8 cellular contexts compared by ENCODE assay signal in the genomic region with DNA sequence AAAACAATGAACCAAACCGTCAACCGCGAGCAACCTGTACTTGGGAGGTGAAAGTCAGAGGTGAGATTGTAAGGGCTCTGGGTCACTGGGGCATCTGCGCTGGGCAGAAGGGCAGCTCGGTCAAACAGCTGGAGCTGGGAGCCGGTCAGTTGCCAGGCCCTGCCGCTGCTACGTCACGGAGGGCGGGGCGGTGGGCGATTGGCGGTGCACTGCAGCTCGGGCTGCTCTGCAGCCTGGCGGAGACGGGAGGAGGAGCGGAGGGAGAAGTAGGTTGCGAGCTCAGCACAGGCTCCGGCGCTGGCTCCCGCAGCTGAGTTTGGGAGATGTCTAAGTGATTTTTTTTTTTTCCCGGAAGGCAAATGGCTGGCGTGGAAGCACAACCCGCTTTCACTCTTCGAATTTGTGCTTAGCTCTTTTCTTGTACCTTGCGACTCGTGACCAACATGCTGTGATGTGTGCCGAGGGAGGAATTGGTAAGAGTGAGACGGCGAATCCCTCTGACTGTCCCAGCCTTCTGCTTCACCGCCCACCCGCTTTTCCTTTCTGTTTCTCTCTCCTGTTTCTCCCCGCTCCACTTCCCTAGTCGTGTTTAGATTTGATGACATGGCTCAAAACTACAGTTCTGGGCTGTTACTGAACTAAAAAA. TPM values are rescaled to one million over a fixed set of nuclear protein-coding genes. Genes with fewer than 3 reads are reported as not detected.
DNase-seq lines count a peak whose midpoint lies in the region; ATAC-seq and TF ChIP-seq lines count a peak whose summit lies in the region.

Gene ATP10D, plus strand, starts transcription at position 229 of the 646 bp plus-strand sequence. CDS start 27,266 bp downstream, outside the sequence.

- peak; percentile 96 for ATAC-seq in GM19351 (IDR thresholded peaks at IDR 0.05; ENCODE audit: unreplicated experiment)
- peak; percentile 97 for ATAC-seq in HG03520 (IDR thresholded peaks at IDR 0.05; ENCODE audit: unreplicated experiment)

- H3K27ac Mint-ChIP-seq in CD14-positive monocyte = peak within 1 kb of the TSS; percentile 98 to 100 (median 99)
- H3K27ac Mint-ChIP-seq in activated CD4-positive, alpha-beta memory T cell treated with anti-CD3 and anti-CD28 coated beads, Interleukin-2, amount 10 ng/mL, durations not matched to agents 7 days and 5 days = peak within 1 kb of the TSS; percentile 61

- peak within 1 kb of the TSS; percentile 42 for H3K4me3 ChIP-seq in lower leg skin (ENCODE audit: low read depth, poor library complexity, severe bottlenecking)

- H3K4me1 Mint-ChIP-seq in CD14-positive monocyte = peaks cover 38% of the 10 kb centered on the region
- H3K4me1 Mint-ChIP-seq in activated CD4-positive, alpha-beta memory T cell treated with anti-CD3 and anti-CD28 coated beads, Interleukin-2, amount 10 ng/mL, durations not matched to agents 7 days and 5 days = peaks cover 29% of the 10 kb centered on the region

- DNase-seq in CD14-positive monocyte (ENCODE audit: low spot score) (peak; percentile 90), NCI-H748 (lab: John Stamatoyannopoulos, UW; ENCODE audit: unreplicated experiment) (peak; percentile 90), ecto neural progenitor cell (ENCODE audit: low spot score) (peak; percentile 94), lower leg skin (ENCODE audit: low spot score in 2 of 2) (peak; percentile 91 to 99)
- peak; percentile 81 for DNase-seq in activated CD4-positive, alpha-beta memory T cell treated with anti-CD3 and anti-CD28 coated beads, Interleukin-2, amount 10 ng/mL, durations not matched to agents 7 days and 5 days
- peak; percentile 67 for DNase-seq in stimulated activated CD4-positive, alpha-beta T cell treated with anti-CD3 and anti-CD28 coated beads, Interleukin-4, amount 100 ng/mL, for 4 hours

- TF ChIP-seq POLR2A in lower leg skin (IDR thresholded peaks at IDR 0.05) = peak in 1 of 2 donors; percentile 36

- WGBS in lower leg skin, 2 donors = 0 to 1% methylated on average over 34 of the region's 34 CpGs

- no peaks in the 10 kb centered on the region for H3K27me3 Mint-ChIP-seq in CD14-positive monocyte (ENCODE audit: low read depth in 3 of 3)
- H3K27me3 Mint-ChIP-seq in activated CD4-positive, alpha-beta memory T cell treated with anti-CD3 and anti-CD28 coated beads, Interleukin-2, amount 10 ng/mL, durations not matched to agents 7 days and 5 days = peaks cover 1% of the 10 kb centered on the region

- CTCF ChIA-PET in activated CD4-positive, alpha-beta memory T cell treated with anti-CD3 and anti-CD28 coated beads, Interleukin-2, amount 10 ng/mL, durations not matched to agents 7 days and 5 days (lab: Charles Lee) = interaction anchor here (0.6 to 3.6 kb wide), 5 partner anchors 9 to 79 kb away, joined by 3 to 22 read pairs (median 8); partner anchors contain the start of gene COMMD8

- POLR2A ChIA-PET in activated CD4-positive, alpha-beta memory T cell treated with anti-CD3 and anti-CD28 coated beads, Interleukin-2, amount 10 ng/mL, durations not matched to agents 7 days and 5 days (lab: Charles Lee) = interaction anchor here (0.6 to 4.2 kb wide), 5 partner anchors 8 to 900 kb away, joined by 3 to 23 read pairs (median 4); partner anchors contain the start of gene COMMD8

- peaks cover 0 to 3% of the 10 kb centered on the region in 2 donors for H3K36me3 Mint-ChIP-seq in CD14-positive monocyte
- H3K36me3 Mint-ChIP-seq in activated CD4-positive, alpha-beta memory T cell treated with anti-CD3 and anti-CD28 coated beads, Interleukin-2, amount 10 ng/mL, durations not matched to agents 7 days and 5 days (ENCODE audit: low read depth) = no peaks in the 10 kb centered on the region

- no peaks in the 10 kb centered on the region for H3K9me3 Mint-ChIP-seq in CD14-positive monocyte
- no peaks in the 10 kb centered on the region for H3K9me3 Mint-ChIP-seq in activated CD4-positive, alpha-beta memory T cell treated with anti-CD3 and anti-CD28 coated beads, Interleukin-2, amount 10 ng/mL, durations not matched to agents 7 days and 5 days

- intact Hi-C loops in CD14-positive monocyte (cut with micrococcal nuclease) (loop anchor here in 1 of 2 donors (2.0 to 10.0 kb wide), 2 partner anchors 22 to 550 kb away; partner anchors contain the start of gene COMMD8), lower leg skin (cut with DNase I; ENCODE audit: low total_unique reads) (no loop called here)

- H3K4me3 Mint-ChIP-seq in CD14-positive monocyte = peak within 1 kb of the TSS; percentile 98
- H3K4me3 Mint-ChIP-seq in activated CD4-positive, alpha-beta memory T cell treated with anti-CD3 and anti-CD28 coated beads, Interleukin-2, amount 10 ng/mL, durations not matched to agents 7 days and 5 days = peak within 1 kb of the TSS; percentile 86

- no peak for TF ChIP-seq CTCF in CD14-positive monocyte (IDR thresholded peaks at IDR 0.05)
- TF ChIP-seq CTCF in lower leg skin (IDR thresholded peaks at IDR 0.05) = no peak

RNA-seq across cellular contexts. Expression of gene ATP10D, which starts in this region (rescaled TPM):
- polyA plus RNA-seq in CD14-positive monocyte = 10 to 100 TPM in 1 of 2 donors, 1 to 10 TPM in 1; 8.4 to 16.9 TPM
- 1 to 10 TPM; 7.4 to 8.1 TPM for total RNA-seq in activated CD4-positive, alpha-beta memory T cell treated with anti-CD3 and anti-CD28 coated beads, Interleukin-2, amount 10 ng/mL, durations not matched to agents 7 days and 5 days
- 10 to 100 TPM; 32.4 to 65.6 (median 39.3) TPM for total RNA-seq in lower leg skin

Comparison
In these comparisons a context has a peak if more than half of its experiments do, and no peak if none do; other contexts are left out.
1. Peak in every context shown above with its lines: DNase-seq, ATAC-seq and H3K4me3 ChIP-seq.